13 cellular contexts compared by ENCODE assay signal in genomic region chr9:89667730-89668129, GRCh38.
A peak's percentile ranks its signal among the peaks of the same experiment; 100 is the strongest.
DNase-seq lines count a peak whose midpoint lies in the region; ATAC-seq and TF ChIP-seq lines count a peak whose summit lies in the region.
"Had no signal": no experiment of that assay in that cellular context is flagged by ENCODE, and none has a peak within 500 bp of the region (broad histone marks: within the 10 kb centered on the region; RNA-seq: fewer than 3 reads in every experiment).

No MANE protein-coding gene starts in this region.

- peak; percentile 49 for TF ChIP-seq POLR2A in transverse colon (IDR thresholded peaks at IDR 0.05)

- in situ Hi-C loops in transverse colon (cut with MboI; ENCODE audit: low pct_ligation_motif_present in 1 of 4, low pct_unique_long_range_greater_than_20kb in 1 of 4, low sequenced_read_pairs in 3 of 4) = no loop called here

- H3K4me3 ChIP-seq in left lung (no peak overlapping the region), transverse colon (no peak overlapping the region)
- H3K4me3 ChIP-seq: MG63, suprapubic skin had no signal

- 52 to 67% methylated on average over 3 to 8 of the region's 8 CpGs for WGBS in transverse colon (ENCODE audit: low coverage in 1 of 2), 2 donors

- peaks cover 6 to 28% of the 10 kb centered on the region in 2 donors for H3K4me1 ChIP-seq in left lung
- peaks cover 0 to 57% (median 46%) of the 10 kb centered on the region in 4 donors for H3K4me1 ChIP-seq in transverse colon

- no peaks in the 10 kb centered on the region for H3K36me3 ChIP-seq in left lung
- H3K36me3 ChIP-seq in transverse colon = no peaks in the 10 kb centered on the region
- H3K36me3 ChIP-seq: brain microvascular endothelial cell, MG63, suprapubic skin had no signal

- TF ChIP-seq CTCF in left lung (IDR thresholded peaks at IDR 0.05) (no peak), transverse colon (IDR thresholded peaks at IDR 0.05) (peak in 1 of 5 experiments; percentile 34)

- no peak for DNase-seq in Right ventricle myocardium inferior (ENCODE audit: missing footprints)
- DNase-seq in left cardiac atrium = no peak
- DNase-seq in NCI-H345 treated with DMSO at 0.1 percent for 48 hours (lab: John Stamatoyannopoulos, UW; ENCODE audit: unreplicated experiment) = peak; percentile 40
- peak in 1 of 2 donors; percentile 72 for DNase-seq in left lung
- peak; percentile 51 for DNase-seq in transverse colon
- DNase-seq in GF-D8 (lab: John Stamatoyannopoulos, UW) = no peak
- DNase-seq: brain microvascular endothelial cell, MG63, NCI-H82 had no signal

- TF ChIP-seq EP300 in transverse colon (IDR thresholded peaks at IDR 0.05; ENCODE audit: low read depth) = no peak

- H3K27me3 ChIP-seq in left lung = no peaks in the 10 kb centered on the region
- no peaks in the 10 kb centered on the region for H3K27me3 ChIP-seq in transverse colon
- H3K27me3 ChIP-seq: brain microvascular endothelial cell, MG63, suprapubic skin had no signal

- H3K27ac ChIP-seq in left lung (peak overlapping the region in 1 of 2 donors; percentile 7), transverse colon (peak overlapping the region; percentile 43 to 66 (median 59))
- H3K27ac ChIP-seq: brain microvascular endothelial cell, parathyroid adenoma, suprapubic skin had no signal

- peak; percentile 52 for ATAC-seq in Right ventricle myocardium inferior
- no peak for ATAC-seq in left cardiac atrium
- ATAC-seq in left lung = peak; percentile 74
- ATAC-seq in HG02763 (IDR thresholded peaks at IDR 0.05; ENCODE audit: unreplicated experiment) = no peak
- ATAC-seq in GM18868 (IDR thresholded peaks at IDR 0.05; ENCODE audit: unreplicated experiment) = no peak

- intact Hi-C loops in Right ventricle myocardium inferior (cut with DNase I) = loop anchor here (10.0 kb wide), 1 partner anchor 427 kb away; no protein-coding TSS in a partner anchor
- intact Hi-C loops in left cardiac atrium (cut with DNase I) = loop anchor here in 1 of 2 donors (5.0 kb wide), 1 partner anchor 65 kb away; no protein-coding TSS in a partner anchor
- intact Hi-C loops in left lung (cut with DNase I) = no loop called here
- intact Hi-C loops in transverse colon (cut with DNase I; ENCODE audit: low total_unique reads) = no loop called here

- H3K9me3 ChIP-seq in left lung (no peaks in the 10 kb centered on the region), transverse colon (no peaks in the 10 kb centered on the region)
- H3K9me3 ChIP-seq: MG63, suprapubic skin had no signal

Comparison
In these comparisons a context has a peak if more than half of its experiments do, and no peak if none do; other contexts are left out.
1. ATAC-seq: peak in Right ventricle myocardium inferior (single experiment) and left lung (single experiment); none in left cardiac atrium (0 of 2), HG02763 (single experiment) and GM18868 (single experiment).
2. DNase-seq: peak in NCI-H345 treated with DMSO at 0.1 percent for 48 hours (single experiment) and transverse colon (single experiment); none in Right ventricle myocardium inferior (single experiment), left cardiac atrium (single experiment) and GF-D8 (single experiment).